Comparison of ENCODE assay signal across 6 cellular contexts in genomic region chr1:99745684-99746083, GRCh38.
"Had no signal": no experiment of that assay in that cellular context is flagged by ENCODE, and none has a peak within 500 bp of the region (broad histone marks: within the 10 kb centered on the region; RNA-seq: fewer than 3 reads in every experiment).

No MANE protein-coding gene starts in this region.

- H3K27ac ChIP-seq: HL-60 had no signal

- ATAC-seq: GM23338, HepG2 had no signal

- H3K4me3 ChIP-seq: GM23338 had no signal

- H2AFZ ChIP-seq: GM23338 had no signal

- DNase-seq: H9, HCEC 1CT, KG1 had no signal

- H3K4me2 ChIP-seq: GM23338 had no signal
